ENCODE assay signal across 25 cellular contexts in genomic region chr18:44988821-44989587, GRCh38.
A peak's percentile ranks its signal among the peaks of the same experiment; 100 is the strongest.
DNase-seq lines count a peak whose midpoint lies in the region; ATAC-seq, FAIRE-seq and TF ChIP-seq lines count a peak whose summit lies in the region.
"Had no signal": no experiment of that assay in that cellular context is flagged by ENCODE, and none has a peak within 500 bp of the region (broad histone marks: within the 10 kb centered on the region; RNA-seq: fewer than 3 reads in every experiment).

No MANE protein-coding gene starts in this region.

- H3K9me3 ChIP-seq in mammary epithelial cell (replicated peaks; ENCODE audit: insufficient read depth, low read length): no peaks in the 10 kb centered on the region
- peaks cover 0 to 4% of the 10 kb centered on the region in 2 donors for H3K9me3 ChIP-seq in breast epithelium
- H3K9me3 ChIP-seq: HAP-1, MG63 had no signal

- peak; percentile 27 for DNase-seq in mammary epithelial cell
- no peak for DNase-seq in breast epithelium (ENCODE audit: low spot score in 2 of 2)
- peak; percentile 70 for DNase-seq in bronchial epithelial cell (ENCODE audit: low read depth)
- DNase-seq in fibroblast of the aortic adventitia (ENCODE audit: low read depth): peak; percentile 37
- no peak for DNase-seq in NCI-H524 treated with DMSO at 0.1 percent for 48 hours (lab: John Stamatoyannopoulos, UW)
- no peak for DNase-seq in stimulated activated naive CD8-positive, alpha-beta T cell treated with anti-CD3 and anti-CD28 coated beads, Interleukin-15, Interleukin-2, amounts not matched to agents 100 U/mL and 50 U/mL, for 24 hours
- DNase-seq in midbrain (lab: John Stamatoyannopoulos, UW): no peak
- DNase-seq in substantia nigra (lab: John Stamatoyannopoulos, UW): no peak
- DNase-seq: 8988T, COR-L47, GM23248, Kasumi-1, MG63, NCI-H1048, NCI-H146, NCI-H2029 treated with DMSO at 0.1 percent for 48 hours, NCI-H2171, NCI-H446, NCI-H69, SHP77 had no signal

- no peak overlapping the region for H3K9ac ChIP-seq in mammary epithelial cell (ENCODE audit: insufficient read depth, low read length)
- H3K9ac ChIP-seq: GM23248 had no signal

- H3K4me3 ChIP-seq in mammary epithelial cell (replicated peaks in 1 of 3; ENCODE audit: insufficient read depth in 1 of 3, low read depth in 2 of 3, low read length in 3 of 3) (no peak overlapping the region), breast epithelium (no peak overlapping the region), bronchial epithelial cell (ENCODE audit: low read depth, low read length) (no peak overlapping the region), fibroblast of the aortic adventitia (ENCODE audit: low read depth, low read length) (no peak overlapping the region)
- H3K4me3 ChIP-seq: GM12878, GM23248, HAP-1, MG63 had no signal

- CTCF ChIA-PET in mammary epithelial cell (lab: Charles Lee; ENCODE audit: low non-redundant PET): no interaction called here

- dilution Hi-C loops in mammary epithelial cell (cut with HindIII; ENCODE audit: low sequenced_read_pairs): no loop called here

- TF ChIP-seq POLR2A in breast epithelium (IDR thresholded peaks at IDR 0.05): no peak

- H3K27me3 ChIP-seq in mammary epithelial cell (ENCODE audit: insufficient read depth, low read length) (no peaks in the 10 kb centered on the region), breast epithelium (no peaks in the 10 kb centered on the region), bronchial epithelial cell (ENCODE audit: control insufficient read depth, insufficient read depth, low read length) (no peaks in the 10 kb centered on the region)
- H3K27me3 ChIP-seq: MG63 had no signal

- H3K4me1 ChIP-seq in mammary epithelial cell (ENCODE audit: insufficient read depth, low read length) (peaks cover 6% of the 10 kb centered on the region), breast epithelium (no peaks in the 10 kb centered on the region)
- H3K4me1 ChIP-seq: HAP-1 had no signal

- ATAC-seq in stimulated activated naive CD8-positive, alpha-beta T cell treated with anti-CD3 and anti-CD28 coated beads, Interleukin-15, Interleukin-2, amounts not matched to agents 100 U/mL and 50 U/mL, for 24 hours: no peak
- ATAC-seq: GM12878 had no signal

- H3K79me2 ChIP-seq in mammary epithelial cell (ENCODE audit: insufficient read depth, low read length): no peaks in the 10 kb centered on the region

- H3K4me2 ChIP-seq in mammary epithelial cell (ENCODE audit: insufficient read depth, low read depth, low read length): peak overlapping the region; percentile 30

- no peaks in the 10 kb centered on the region for H4K20me1 ChIP-seq in mammary epithelial cell (ENCODE audit: insufficient read depth, low read length)

- intact Hi-C loops in mammary epithelial cell (cut with micrococcal nuclease): loop anchor here (10.0 kb wide), 1 partner anchor 294 kb away; no protein-coding TSS in a partner anchor
- intact Hi-C loops in breast epithelium (cut with DNase I; ENCODE audit: low total_unique reads): no loop called here

- H3K36me3 ChIP-seq in mammary epithelial cell (ENCODE audit: insufficient read depth, low read length) (no peaks in the 10 kb centered on the region), breast epithelium (no peaks in the 10 kb centered on the region), bronchial epithelial cell (ENCODE audit: control insufficient read depth, insufficient read depth, low read length) (no peaks in the 10 kb centered on the region)
- H3K36me3 ChIP-seq: HAP-1, MG63 had no signal

- no peak for FAIRE-seq in bronchial epithelial cell (lab: Jason Lieb, UNC)
- FAIRE-seq: GM12878, GM18507, RCC 7860 had no signal

- no peak overlapping the region for H2AFZ ChIP-seq in mammary epithelial cell (ENCODE audit: low read depth, low read length)
- H2AFZ ChIP-seq: GM23248 had no signal

- in situ Hi-C loops in mammary epithelial cell (cut with MboI; ENCODE audit: low sequenced_read_pairs in 2 of 2): no loop called here

- H3K27ac ChIP-seq in mammary epithelial cell (ENCODE audit: insufficient read depth, low read depth, low read length) (no peak overlapping the region), breast epithelium (no peak overlapping the region), substantia nigra (ENCODE audit: low read depth, low read length, poor library complexity, severe bottlenecking) (no peak overlapping the region)
- H3K27ac ChIP-seq: GM23248, HL-60 had no signal

- 100% methylated on average over 1 of the region's 1 CpG for WGBS in mammary epithelial cell (ENCODE audit: low coverage, missing lambda C conversion rate)

- no TSS peak for BruUV-seq in mammary epithelial cell (replicated peaks; lab: Mats Ljungman, UMichigan)

- TF ChIP-seq CTCF in mammary epithelial cell (conservative IDR thresholded peaks at IDR 0.05 in 1 of 2, IDR thresholded peaks at IDR 0.05 in 1 of 2; ENCODE audit: extremely low read depth in 1 of 2, insufficient read depth in 1 of 2, low read depth in 1 of 2, low read length in 2 of 2) (no peak), breast epithelium (IDR thresholded peaks at IDR 0.05) (no peak), bronchial epithelial cell (IDR thresholded peaks at IDR 0.05; ENCODE audit: insufficient read depth, low read length, severe bottlenecking) (no peak), fibroblast of the aortic adventitia (IDR thresholded peaks at IDR 0.05; ENCODE audit: insufficient read depth, low read length) (no peak)

Comparison
In these comparisons a context has a peak if more than half of its experiments do, and no peak if none do; other contexts are left out.
1. DNase-seq: peak in mammary epithelial cell (single experiment), bronchial epithelial cell (single experiment) and fibroblast of the aortic adventitia (single experiment); none in breast epithelium (0 of 2), NCI-H524 treated with DMSO at 0.1 percent for 48 hours (single experiment), stimulated activated naive CD8-positive, alpha-beta T cell treated with anti-CD3 and anti-CD28 coated beads, Interleukin-15, Interleukin-2, amounts not matched to agents 100 U/mL and 50 U/mL, for 24 hours (single experiment), midbrain (single experiment) and substantia nigra (0 of 49).